ENCODE assay signal across 8 cellular contexts in the genomic region with DNA sequence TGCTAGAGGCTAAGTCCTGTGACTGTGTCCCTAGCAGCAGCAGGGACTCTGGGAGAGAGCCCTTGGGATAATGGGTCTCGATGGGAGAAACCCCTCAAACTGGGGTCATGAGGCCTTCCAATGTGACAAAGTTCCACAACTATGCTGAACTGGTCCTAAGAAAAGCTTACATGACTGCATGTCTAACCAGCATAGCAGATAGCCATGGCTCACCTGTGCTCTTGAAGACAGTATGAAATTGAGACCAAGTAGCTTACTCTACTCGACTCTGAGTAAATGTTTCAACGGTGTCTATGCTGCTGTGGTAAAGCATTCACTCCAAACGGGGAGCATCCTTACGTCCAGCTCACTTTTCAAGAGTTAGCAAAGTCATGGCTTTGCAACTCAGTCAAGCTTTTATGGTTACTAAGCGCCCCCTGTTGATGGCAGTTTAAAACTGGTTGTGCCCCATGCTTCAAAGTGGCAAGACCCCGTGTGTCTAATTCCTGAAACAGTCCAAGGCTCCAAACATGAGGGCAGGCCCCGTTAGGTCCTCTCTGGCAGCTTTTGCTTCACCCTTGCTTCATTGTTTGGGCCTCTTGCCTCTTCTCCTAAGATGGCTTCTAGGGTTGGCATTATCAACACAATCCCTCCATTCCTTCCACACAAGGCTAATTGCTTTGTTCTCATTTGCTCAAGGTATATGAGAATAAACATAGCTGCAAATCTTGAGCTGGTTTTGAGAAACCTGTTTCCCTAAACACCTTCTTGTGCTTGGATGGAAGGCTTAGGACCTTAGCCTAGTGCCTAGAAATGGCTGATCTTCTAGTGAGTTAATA. TPM values are rescaled to one million over a fixed set of nuclear protein-coding genes. Genes with fewer than 3 reads are reported as not detected.
DNase-seq lines count a peak whose midpoint lies in the region; TF ChIP-seq lines count a peak whose summit lies in the region.

No MANE protein-coding gene starts in this region.

- DNase-seq in GM10248 (ENCODE audit: extremely low spot score), result peak; percentile 59
- DNase-seq in HEK293T (ENCODE audit: extremely low spot score), result peak; percentile 74
- DNase-seq in NCI-H187 treated with DMSO at 0.1 percent for 48 hours (lab: John Stamatoyannopoulos, UW), result peak; percentile 27
- DNase-seq in activated CD4-positive, alpha-beta T cell treated with anti-CD3 and anti-CD28 coated beads for 1 hour, result peak; percentile 44
- DNase-seq in cerebellum (ENCODE audit: low spot score), result peak; percentile 71
- peak; percentile 95 for DNase-seq in left kidney (ENCODE audit: low read depth, low spot score)
- peak; percentile 31 to 43 for DNase-seq in stimulated activated CD4-positive, alpha-beta T cell treated with anti-CD3 and anti-CD28 coated beads, Interleukin-4, amount 100 ng/mL, for 48 hours (ENCODE audit: low read depth in 2 of 2)
- no peak for DNase-seq in DMS153 treated with DMSO at 0.1 percent for 48 hours (lab: John Stamatoyannopoulos, UW; ENCODE audit: unreplicated experiment)

- peak; percentile 80 for TF ChIP-seq CTCF in GM10248 (IDR thresholded peaks at IDR 0.05; ENCODE audit: control extremely low read depth, extremely low read depth, low read depth, missing control alignments)

- POLR2A ChIA-PET in GM10248 (lab: Yijun Ruan, JAX), result interaction anchor here (1.0 to 1.1 kb wide), 2 partner anchors 10 to 130 kb away, joined by 3 to 4 read pairs; no protein-coding TSS in a partner anchor
- POLR2A ChIA-PET in HEK293T (lab: Yijun Ruan, JAX), result interaction anchor here (1.1 kb wide), 1 partner anchor 108 kb away, joined by 5 read pairs; no protein-coding TSS in a partner anchor

- CTCF ChIA-PET in GM10248 (lab: Yijun Ruan, JAX), result interaction anchor here (0.5 to 10.9 kb wide), 72 partner anchors 8 to 1103 kb away, joined by 3 to 275 read pairs (median 4); a partner anchor contains a TSS
- CTCF ChIA-PET in HEK293T (lab: Yijun Ruan, JAX), result interaction anchor here (0.5 to 3.5 kb wide), 25 partner anchors 9 to 413 kb away, joined by 3 to 38 read pairs (median 4); no protein-coding TSS in a partner anchor

TF ChIP-seq in HEK293T, 16 proteins besides CTCF, POLR2A, EP300 and RAD21:
- no peak for TF ChIP-seq NFRKB (IDR thresholded peaks at IDR 0.05)
- no peak for TF ChIP-seq L3MBTL2 (conservative IDR thresholded peaks at IDR 0.05)
- TF ChIP-seq SP1 (IDR thresholded peaks at IDR 0.05), result no peak
- no peak for TF ChIP-seq SUZ12 (IDR thresholded peaks at IDR 0.05)
- no peak for TF ChIP-seq HDGF (IDR thresholded peaks at IDR 0.05; ENCODE audit: borderline replicate concordance)
- no peak for TF ChIP-seq FOXK2 (IDR thresholded peaks at IDR 0.05)
- TF ChIP-seq BHLHE40 (IDR thresholded peaks at IDR 0.05; ENCODE audit: borderline replicate concordance), result no peak
- TF ChIP-seq FOXM1 (IDR thresholded peaks at IDR 0.05; ENCODE audit: borderline replicate concordance), result no peak
- TF ChIP-seq LEF1 (IDR thresholded peaks at IDR 0.05; ENCODE audit: borderline replicate concordance), result no peak
- TF ChIP-seq ARNT (IDR thresholded peaks at IDR 0.05), result no peak
- TF ChIP-seq FOXA1 (IDR thresholded peaks at IDR 0.05), result no peak
- TF ChIP-seq, protein P1, sequence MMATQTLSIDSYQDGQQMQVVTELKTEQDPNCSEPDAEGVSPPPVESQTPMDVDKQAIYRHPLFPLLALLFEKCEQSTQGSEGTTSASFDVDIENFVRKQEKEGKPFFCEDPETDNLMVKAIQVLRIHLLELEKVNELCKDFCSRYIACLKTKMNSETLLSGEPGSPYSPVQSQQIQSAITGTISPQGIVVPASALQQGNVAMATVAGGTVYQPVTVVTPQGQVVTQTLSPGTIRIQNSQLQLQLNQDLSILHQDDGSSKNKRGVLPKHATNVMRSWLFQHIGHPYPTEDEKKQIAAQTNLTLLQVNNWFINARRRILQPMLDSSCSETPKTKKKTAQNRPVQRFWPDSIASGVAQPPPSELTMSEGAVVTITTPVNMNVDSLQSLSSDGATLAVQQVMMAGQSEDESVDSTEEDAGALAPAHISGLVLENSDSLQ (IDR thresholded peaks at IDR 0.05), result no peak
- TF ChIP-seq ZNF384 (IDR thresholded peaks at IDR 0.05), result no peak
- TF ChIP-seq CTBP1 (IDR thresholded peaks at IDR 0.05; ENCODE audit: borderline replicate concordance), result no peak
- no peak for TF ChIP-seq TARDBP (IDR thresholded peaks at IDR 0.05)
- no peak for TF ChIP-seq ELF4 (IDR thresholded peaks at IDR 0.05)

RNA-seq across cellular contexts. Expression of a gene that starts 46.6 kb away (rescaled TPM):
- total RNA-seq in cerebellum, result 75.6 TPM
